1 cellular context compared by ENCODE assay signal in the genomic region with DNA sequence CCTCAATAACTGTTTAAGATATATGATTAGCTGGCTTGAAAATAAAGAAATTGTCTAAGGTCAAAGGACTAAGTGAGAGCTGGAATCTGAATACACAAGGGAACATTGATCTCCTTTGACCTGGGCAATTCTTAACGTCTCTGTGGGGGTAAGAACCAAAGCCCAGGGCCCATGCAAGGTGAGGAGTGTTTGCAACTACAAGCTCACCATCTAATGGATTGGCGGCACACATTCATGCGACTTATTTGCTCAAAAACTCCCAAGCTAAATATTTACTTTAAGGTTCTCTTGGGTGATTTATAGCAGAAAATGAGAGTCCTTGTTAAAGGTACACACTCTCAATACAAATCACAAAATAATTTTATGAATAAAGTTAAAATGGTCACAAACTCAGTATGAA.
TF ChIP-seq lines count a peak whose summit lies in the region.

No MANE protein-coding gene starts in this region.

TF ChIP-seq in HepG2, 621 proteins besides CTCF, POLR2A, EP300 and RAD21 (continued from another document):
- TF ChIP-seq ZBTB40 (IDR thresholded peaks at IDR 0.05) (no peak), ZBTB40 (CRISPR knock-in tag; IDR thresholded peaks at IDR 0.05) (no peak), JDP2 (CRISPR knock-in tag; IDR thresholded peaks at IDR 0.05; ENCODE audit: borderline replicate concordance) (no peak), EZH2 (conservative IDR thresholded peaks at IDR 0.05; ENCODE audit: low read depth, low read length) (no peak), ARHGAP35 (CRISPR knock-in tag; IDR thresholded peaks at IDR 0.05; ENCODE audit: borderline replicate concordance) (no peak), NFYC (CRISPR knock-in tag; IDR thresholded peaks at IDR 0.05) (no peak), ZNF605 (CRISPR knock-in tag; IDR thresholded peaks at IDR 0.05) (no peak), ZNF230 (CRISPR knock-in tag; IDR thresholded peaks at IDR 0.05) (no peak), ZNF577 (CRISPR knock-in tag; IDR thresholded peaks at IDR 0.05; ENCODE audit: borderline replicate concordance, low read depth) (no peak), U2AF2 (IDR thresholded peaks at IDR 0.05; ENCODE audit: low read depth, low read length) (no peak), ZNF576 (CRISPR knock-in tag; IDR thresholded peaks at IDR 0.05) (no peak), GATA4 (IDR thresholded peaks at IDR 0.05; ENCODE audit: borderline replicate concordance, low read depth) (no peak), SRF (IDR thresholded peaks at IDR 0.05; ENCODE audit: low read depth, low read length) (no peak), RARA (CRISPR knock-in tag; IDR thresholded peaks at IDR 0.05) (no peak)
- TF ChIP-seq, protein P1, sequence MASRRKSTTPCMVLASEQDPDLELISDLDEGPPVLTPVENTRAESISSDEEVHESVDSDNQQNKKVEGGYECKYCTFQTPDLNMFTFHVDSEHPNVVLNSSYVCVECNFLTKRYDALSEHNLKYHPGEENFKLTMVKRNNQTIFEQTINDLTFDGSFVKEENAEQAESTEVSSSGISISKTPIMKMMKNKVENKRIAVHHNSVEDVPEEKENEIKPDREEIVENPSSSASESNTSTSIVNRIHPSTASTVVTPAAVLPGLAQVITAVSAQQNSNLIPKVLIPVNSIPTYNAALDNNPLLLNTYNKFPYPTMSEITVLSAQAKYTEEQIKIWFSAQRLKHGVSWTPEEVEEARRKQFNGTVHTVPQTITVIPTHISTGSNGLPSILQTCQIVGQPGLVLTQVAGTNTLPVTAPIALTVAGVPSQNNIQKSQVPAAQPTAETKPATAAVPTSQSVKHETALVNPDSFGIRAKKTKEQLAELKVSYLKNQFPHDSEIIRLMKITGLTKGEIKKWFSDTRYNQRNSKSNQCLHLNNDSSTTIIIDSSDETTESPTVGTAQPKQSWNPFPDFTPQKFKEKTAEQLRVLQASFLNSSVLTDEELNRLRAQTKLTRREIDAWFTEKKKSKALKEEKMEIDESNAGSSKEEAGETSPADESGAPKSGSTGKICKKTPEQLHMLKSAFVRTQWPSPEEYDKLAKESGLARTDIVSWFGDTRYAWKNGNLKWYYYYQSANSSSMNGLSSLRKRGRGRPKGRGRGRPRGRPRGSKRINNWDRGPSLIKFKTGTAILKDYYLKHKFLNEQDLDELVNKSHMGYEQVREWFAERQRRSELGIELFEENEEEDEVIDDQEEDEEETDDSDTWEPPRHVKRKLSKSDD (CRISPR knock-in tag; IDR thresholded peaks at IDR 0.05; ENCODE audit: low read depth), result no peak
- TF ChIP-seq, protein P2, sequence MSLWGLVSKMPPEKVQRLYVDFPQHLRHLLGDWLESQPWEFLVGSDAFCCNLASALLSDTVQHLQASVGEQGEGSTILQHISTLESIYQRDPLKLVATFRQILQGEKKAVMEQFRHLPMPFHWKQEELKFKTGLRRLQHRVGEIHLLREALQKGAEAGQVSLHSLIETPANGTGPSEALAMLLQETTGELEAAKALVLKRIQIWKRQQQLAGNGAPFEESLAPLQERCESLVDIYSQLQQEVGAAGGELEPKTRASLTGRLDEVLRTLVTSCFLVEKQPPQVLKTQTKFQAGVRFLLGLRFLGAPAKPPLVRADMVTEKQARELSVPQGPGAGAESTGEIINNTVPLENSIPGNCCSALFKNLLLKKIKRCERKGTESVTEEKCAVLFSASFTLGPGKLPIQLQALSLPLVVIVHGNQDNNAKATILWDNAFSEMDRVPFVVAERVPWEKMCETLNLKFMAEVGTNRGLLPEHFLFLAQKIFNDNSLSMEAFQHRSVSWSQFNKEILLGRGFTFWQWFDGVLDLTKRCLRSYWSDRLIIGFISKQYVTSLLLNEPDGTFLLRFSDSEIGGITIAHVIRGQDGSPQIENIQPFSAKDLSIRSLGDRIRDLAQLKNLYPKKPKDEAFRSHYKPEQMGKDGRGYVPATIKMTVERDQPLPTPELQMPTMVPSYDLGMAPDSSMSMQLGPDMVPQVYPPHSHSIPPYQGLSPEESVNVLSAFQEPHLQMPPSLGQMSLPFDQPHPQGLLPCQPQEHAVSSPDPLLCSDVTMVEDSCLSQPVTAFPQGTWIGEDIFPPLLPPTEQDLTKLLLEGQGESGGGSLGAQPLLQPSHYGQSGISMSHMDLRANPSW (CRISPR knock-in tag; IDR thresholded peaks at IDR 0.05; ENCODE audit: borderline replicate concordance), result no peak
- TF ChIP-seq, protein P3, sequence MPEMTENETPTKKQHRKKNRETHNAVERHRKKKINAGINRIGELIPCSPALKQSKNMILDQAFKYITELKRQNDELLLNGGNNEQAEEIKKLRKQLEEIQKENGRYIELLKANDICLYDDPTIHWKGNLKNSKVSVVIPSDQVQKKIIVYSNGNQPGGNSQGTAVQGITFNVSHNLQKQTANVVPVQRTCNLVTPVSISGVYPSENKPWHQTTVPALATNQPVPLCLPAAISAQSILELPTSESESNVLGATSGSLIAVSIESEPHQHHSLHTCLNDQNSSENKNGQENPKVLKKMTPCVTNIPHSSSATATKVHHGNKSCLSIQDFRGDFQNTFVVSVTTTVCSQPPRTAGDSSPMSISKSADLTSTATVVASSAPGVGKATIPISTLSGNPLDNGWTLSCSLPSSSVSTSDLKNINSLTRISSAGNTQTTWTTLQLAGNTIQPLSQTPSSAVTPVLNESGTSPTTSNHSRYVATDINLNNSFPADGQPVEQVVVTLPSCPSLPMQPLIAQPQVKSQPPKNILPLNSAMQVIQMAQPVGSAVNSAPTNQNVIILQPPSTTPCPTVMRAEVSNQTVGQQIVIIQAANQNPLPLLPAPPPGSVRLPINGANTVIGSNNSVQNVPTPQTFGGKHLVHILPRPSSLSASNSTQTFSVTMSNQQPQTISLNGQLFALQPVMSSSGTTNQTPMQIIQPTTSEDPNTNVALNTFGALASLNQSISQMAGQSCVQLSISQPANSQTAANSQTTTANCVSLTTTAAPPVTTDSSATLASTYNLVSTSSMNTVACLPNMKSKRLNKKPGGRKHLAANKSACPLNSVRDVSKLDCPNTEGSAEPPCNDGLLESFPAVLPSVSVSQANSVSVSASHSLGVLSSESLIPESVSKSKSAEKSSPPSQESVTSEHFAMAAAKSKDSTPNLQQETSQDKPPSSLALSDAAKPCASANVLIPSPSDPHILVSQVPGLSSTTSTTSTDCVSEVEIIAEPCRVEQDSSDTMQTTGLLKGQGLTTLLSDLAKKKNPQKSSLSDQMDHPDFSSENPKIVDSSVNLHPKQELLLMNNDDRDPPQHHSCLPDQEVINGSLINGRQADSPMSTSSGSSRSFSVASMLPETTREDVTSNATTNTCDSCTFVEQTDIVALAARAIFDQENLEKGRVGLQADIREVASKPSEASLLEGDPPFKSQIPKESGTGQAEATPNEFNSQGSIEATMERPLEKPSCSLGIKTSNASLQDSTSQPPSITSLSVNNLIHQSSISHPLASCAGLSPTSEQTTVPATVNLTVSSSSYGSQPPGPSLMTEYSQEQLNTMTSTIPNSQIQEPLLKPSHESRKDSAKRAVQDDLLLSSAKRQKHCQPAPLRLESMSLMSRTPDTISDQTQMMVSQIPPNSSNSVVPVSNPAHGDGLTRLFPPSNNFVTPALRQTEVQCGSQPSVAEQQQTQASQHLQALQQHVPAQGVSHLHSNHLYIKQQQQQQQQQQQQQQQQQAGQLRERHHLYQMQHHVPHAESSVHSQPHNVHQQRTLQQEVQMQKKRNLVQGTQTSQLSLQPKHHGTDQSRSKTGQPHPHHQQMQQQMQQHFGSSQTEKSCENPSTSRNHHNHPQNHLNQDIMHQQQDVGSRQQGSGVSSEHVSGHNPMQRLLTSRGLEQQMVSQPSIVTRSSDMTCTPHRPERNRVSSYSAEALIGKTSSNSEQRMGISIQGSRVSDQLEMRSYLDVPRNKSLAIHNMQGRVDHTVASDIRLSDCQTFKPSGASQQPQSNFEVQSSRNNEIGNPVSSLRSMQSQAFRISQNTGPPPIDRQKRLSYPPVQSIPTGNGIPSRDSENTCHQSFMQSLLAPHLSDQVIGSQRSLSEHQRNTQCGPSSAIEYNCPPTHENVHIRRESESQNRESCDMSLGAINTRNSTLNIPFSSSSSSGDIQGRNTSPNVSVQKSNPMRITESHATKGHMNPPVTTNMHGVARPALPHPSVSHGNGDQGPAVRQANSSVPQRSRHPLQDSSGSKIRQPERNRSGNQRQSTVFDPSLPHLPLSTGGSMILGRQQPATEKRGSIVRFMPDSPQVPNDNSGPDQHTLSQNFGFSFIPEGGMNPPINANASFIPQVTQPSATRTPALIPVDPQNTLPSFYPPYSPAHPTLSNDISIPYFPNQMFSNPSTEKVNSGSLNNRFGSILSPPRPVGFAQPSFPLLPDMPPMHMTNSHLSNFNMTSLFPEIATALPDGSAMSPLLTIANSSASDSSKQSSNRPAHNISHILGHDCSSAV (CRISPR knock-in tag; IDR thresholded peaks at IDR 0.05; ENCODE audit: borderline replicate concordance), result no peak
TF ChIP-seq in HepG2: peak in this region for 0.
